Comparison of ENCODE assay signal across 27 cellular contexts in genomic region chr19:34578173-34578572, GRCh38.
"Had no signal": no experiment of that assay in that cellular context is flagged by ENCODE, and none has a peak within 500 bp of the region (broad histone marks: within the 10 kb centered on the region; RNA-seq: fewer than 3 reads in every experiment).

No MANE protein-coding gene starts in this region.

- H3K9me2 ChIP-seq: SK-N-SH had no signal

- H3K4me2 ChIP-seq: KMS-11, SK-N-SH had no signal

- ATAC-seq: activated CD4-positive, alpha-beta T cell treated with anti-CD3 and anti-CD28 coated beads for 36 hours; activated CD4-positive, CD25-positive, alpha-beta regulatory T cell treated with anti-CD3 and anti-CD28 coated beads, Interleukin-2, amount 50 U/mL, for 24 hours; activated CD8-positive, alpha-beta T cell treated with anti-CD3 and anti-CD28 coated beads, Interleukin-2, amount 10 ng/mL, durations not matched to agents 7 days and 5 days; activated naive CD4-positive, alpha-beta T cell treated with anti-CD3 and anti-CD28 coated beads, Interleukin-2, amount 50 U/mL, for 72 hours; Panc1 had no signal

- DNase-seq: activated CD4-positive, alpha-beta T cell treated with anti-CD3 and anti-CD28 coated beads for 36 hours; activated CD4-positive, alpha-beta T cell treated with anti-CD3 and anti-CD28 coated beads, Interleukin-2, amount 10 ng/mL, durations not matched to agents 7 days and 5 days; activated CD4-positive, alpha-beta T cell treated with anti-CD3 and anti-CD28 coated beads, Interleukin-2, amount 50 U/mL, for 48 hours; activated CD8-positive, alpha-beta T cell treated with anti-CD3 and anti-CD28 coated beads, Interleukin-2, amount 10 ng/mL, durations not matched to agents 7 days and 5 days; activated gamma-delta T cell; activated naive CD4-positive, alpha-beta T cell treated with anti-CD3 and anti-CD28 coated beads for 36 hours; activated T-cell treated with anti-CD3 and anti-CD28 coated beads, Interleukin-2, amount 50 U/mL, for 24 hours; amniotic stem cell; aorta; brain microvascular endothelial cell; MM.1S; MV-4-11; NCI-H1092; NCI-H1436 treated with DMSO at 0.1 percent for 48 hours; NCI-H1694 treated with DMSO at 0.1 percent for 48 hours; NCI-H345; NCI-H524 treated with DMSO at 0.1 percent for 48 hours; SHP77 treated with DMSO at 0.1 percent for 48 hours had no signal

- H3K27ac Mint-ChIP-seq: activated CD4-positive, alpha-beta T cell treated with anti-CD3 and anti-CD28 coated beads for 36 hours; activated CD4-positive, alpha-beta T cell treated with anti-CD3 and anti-CD28 coated beads, Interleukin-2, amount 10 ng/mL, durations not matched to agents 7 days and 5 days; activated CD8-positive, alpha-beta T cell treated with anti-CD3 and anti-CD28 coated beads, Interleukin-2, amount 10 ng/mL, durations not matched to agents 7 days and 5 days; activated naive CD4-positive, alpha-beta T cell treated with anti-CD3 and anti-CD28 coated beads for 36 hours; activated naive CD4-positive, alpha-beta T cell treated with anti-CD3 and anti-CD28 coated beads, Interleukin-2, amount 50 U/mL, for 72 hours; activated T-cell treated with anti-CD3 and anti-CD28 coated beads, Interleukin-2, amount 50 U/mL, for 24 hours; activated T-helper 2 cell treated with anti-CD3 and anti-CD28 coated beads, Interferon-gamma antibody, Interleukin-2, Interleukin-4, amounts not matched to agents 10 μg/mL and 5 μg/mL and 100 μg/mL, durations not matched to agents 14 hours and 24 hours and 36 hours; T-helper 1 cell treated with Interleukin-12 subunit alpha and Interleukin-12 subunit beta and Interleukin-4 antibody, amounts not matched to agents 30 μg/mL and 1 μg/mL, for 36 hours; T-helper 2 cell treated with Interferon-gamma antibody and Interleukin-4, amounts not matched to agents 5 μg/mL and 100 μg/mL, for 36 hours had no signal

- H3K4me3 Mint-ChIP-seq: activated CD4-positive, alpha-beta T cell treated with anti-CD3 and anti-CD28 coated beads for 36 hours; activated CD4-positive, alpha-beta T cell treated with anti-CD3 and anti-CD28 coated beads, Interleukin-2, amount 10 ng/mL, durations not matched to agents 7 days and 5 days; activated CD8-positive, alpha-beta T cell treated with anti-CD3 and anti-CD28 coated beads, Interleukin-2, amount 10 ng/mL, durations not matched to agents 7 days and 5 days; activated naive CD4-positive, alpha-beta T cell treated with anti-CD3 and anti-CD28 coated beads for 36 hours; activated T-cell treated with anti-CD3 and anti-CD28 coated beads, Interleukin-2, amount 50 U/mL, for 24 hours; T-helper 1 cell treated with Interleukin-12 subunit alpha and Interleukin-12 subunit beta and Interleukin-4 antibody, amounts not matched to agents 30 μg/mL and 1 μg/mL, for 36 hours; T-helper 2 cell treated with Interferon-gamma antibody and Interleukin-4, amounts not matched to agents 5 μg/mL and 100 μg/mL, for 36 hours had no signal

- H3K9me3 ChIP-seq: SJSA1, SK-N-SH had no signal

- H3K4me1 Mint-ChIP-seq: activated CD4-positive, alpha-beta T cell treated with anti-CD3 and anti-CD28 coated beads for 36 hours; activated CD4-positive, alpha-beta T cell treated with anti-CD3 and anti-CD28 coated beads, Interleukin-2, amount 10 ng/mL, durations not matched to agents 7 days and 5 days had no signal

- H3K4me1 ChIP-seq: SJSA1 had no signal

- H3K36me3 ChIP-seq: brain microvascular endothelial cell, SJSA1 had no signal

- H3K4me3 ChIP-seq: SJSA1 had no signal

- H3K27me3 ChIP-seq: brain microvascular endothelial cell, SJSA1 had no signal

- H3K27ac ChIP-seq: brain microvascular endothelial cell, KMS-11, SJSA1 had no signal

- H3K9ac ChIP-seq: KMS-11, SK-N-SH had no signal
